ENCODE assay signal across 9 cellular contexts in genomic region chr17:40074871-40075215, GRCh38. TPM values are rescaled to one million over a fixed set of nuclear protein-coding genes. Genes with fewer than 3 reads are reported as not detected.
DNase-seq lines count a peak whose midpoint lies in the region; ATAC-seq and TF ChIP-seq lines count a peak whose summit lies in the region.
"Had no signal": no experiment of that assay in that cellular context is flagged by ENCODE, and none has a peak within 500 bp of the region (broad histone marks: within the 10 kb centered on the region; RNA-seq: fewer than 3 reads in every experiment).

No MANE protein-coding gene starts in this region.

- H3K9me3 Mint-ChIP-seq in endodermal cell = no peaks in the 10 kb centered on the region
- no peaks in the 10 kb centered on the region for H3K9me3 Mint-ChIP-seq in activated naive CD4-positive, alpha-beta T cell treated with anti-CD3 and anti-CD28 coated beads for 36 hours

- H3K9me3 ChIP-seq in OCI-LY7 (ENCODE audit: low read length) (no peaks in the 10 kb centered on the region), endodermal cell (ENCODE audit: control insufficient read depth, low read length) (no peaks in the 10 kb centered on the region), tibial artery (no peaks in the 10 kb centered on the region)

- H3K4me1 ChIP-seq in OCI-LY7 (ENCODE audit: insufficient read depth, low read length, poor library complexity, severe bottlenecking) (peaks cover 22% of the 10 kb centered on the region), endodermal cell (ENCODE audit: control insufficient read depth, insufficient read depth, low read length) (peaks cover 47% of the 10 kb centered on the region), tibial artery (peaks cover 9 to 85% (median 76%) of the 10 kb centered on the region in 4 donors)

- peaks cover 54% of the 10 kb centered on the region for H3K4me1 Mint-ChIP-seq in endodermal cell
- H3K4me1 Mint-ChIP-seq in activated naive CD4-positive, alpha-beta T cell treated with anti-CD3 and anti-CD28 coated beads for 36 hours (ENCODE audit: low read depth) = peaks cover 41% of the 10 kb centered on the region

- H3K36me3 Mint-ChIP-seq in endodermal cell (ENCODE audit: low read depth) = peaks cover 6% of the 10 kb centered on the region
- H3K36me3 Mint-ChIP-seq in activated naive CD4-positive, alpha-beta T cell treated with anti-CD3 and anti-CD28 coated beads for 36 hours (ENCODE audit: low read depth) = no peaks in the 10 kb centered on the region

- H3K9ac ChIP-seq in endodermal cell (ENCODE audit: extremely low read depth, low read length, poor library complexity, severe bottlenecking) = no peak overlapping the region

- H3K36me3 ChIP-seq in OCI-LY7 (ENCODE audit: insufficient read depth, low read length) (no peaks in the 10 kb centered on the region), endodermal cell (ENCODE audit: control insufficient read depth, insufficient read depth, low read length) (no peaks in the 10 kb centered on the region), tibial artery (peaks cover 16 to 47% (median 17%) of the 10 kb centered on the region in 3 donors)

- TF ChIP-seq CTCF in OCI-LY7 (conservative IDR thresholded peaks at IDR 0.05; ENCODE audit: low read length) (no peak), endodermal cell (conservative IDR thresholded peaks at IDR 0.05) (no peak), tibial artery (IDR thresholded peaks at IDR 0.05) (no peak)

- H3K27me3 Mint-ChIP-seq in endodermal cell (ENCODE audit: insufficient read depth) = no peaks in the 10 kb centered on the region
- H3K27me3 Mint-ChIP-seq in activated naive CD4-positive, alpha-beta T cell treated with anti-CD3 and anti-CD28 coated beads for 36 hours (ENCODE audit: low read depth) = no peaks in the 10 kb centered on the region

- BruUV-seq in OCI-LY7 (replicated peaks; lab: Mats Ljungman, UMichigan) = no TSS peak

- DNase-seq in OCI-LY7 (ENCODE audit: low spot score) (no peak), endodermal cell (no peak), mucosa of gallbladder (ENCODE audit: low spot score) (peak; percentile 51), tibial artery (no peak)
- no peak for DNase-seq in effector CD4-positive, alpha-beta T cell
- DNase-seq in activated naive CD4-positive, alpha-beta T cell treated with anti-CD3 and anti-CD28 coated beads for 36 hours = no peak
- DNase-seq: NCI-H226 had no signal

- H3K79me2 ChIP-seq in OCI-LY7 (ENCODE audit: insufficient read depth, low read depth, low read length) = no peaks in the 10 kb centered on the region

- H3K27me3 ChIP-seq in endodermal cell (ENCODE audit: control insufficient read depth, insufficient read depth, low read length, poor library complexity, severe bottlenecking) = no peaks in the 10 kb centered on the region
- H3K27me3 ChIP-seq in tibial artery = no peaks in the 10 kb centered on the region

- H4K20me1 ChIP-seq in OCI-LY7 (ENCODE audit: insufficient read depth, low read length) = no peaks in the 10 kb centered on the region

- H3K4me2 ChIP-seq in OCI-LY7 (ENCODE audit: low read length) = peak overlapping the region; percentile 37; the same call in 1 of the 2 replicates

- intact Hi-C loops in OCI-LY7 (cut with micrococcal nuclease; ENCODE audit: unreplicated experiment) (loop anchor here (1.0 to 5.0 kb wide), 2 partner anchors 48 to 62 kb away; no protein-coding TSS in a partner anchor), tibial artery (cut with DNase I; ENCODE audit: low total_unique reads) (loop anchor here (5.0 kb wide), 1 partner anchor 32 kb away; no protein-coding TSS in a partner anchor)
- intact Hi-C loops in activated naive CD4-positive, alpha-beta T cell treated with anti-CD3 and anti-CD28 coated beads for 36 hours (cut with micrococcal nuclease) = no loop called here

- H3K27ac ChIP-seq in OCI-LY7 (ENCODE audit: low read depth, low read length, poor library complexity, severe bottlenecking) = no peak overlapping the region
- peak overlapping the region; percentile 29 for H3K27ac ChIP-seq in endodermal cell (ENCODE audit: low read depth, low read length)
- peak overlapping the region; percentile 93 to 94 for H3K27ac ChIP-seq in tibial artery

- 93 to 100% methylated on average over 6 of the region's 6 CpGs for WGBS in endodermal cell (ENCODE audit: insufficient coverage in 1 of 2, insufficient read length in 1 of 2), 2 experiments

- CTCF ChIA-PET in OCI-LY7 (lab: Charles Lee; ENCODE audit: unreplicated experiment) = interaction anchor here (0.6 to 2.0 kb wide), 5 partner anchors 11 to 717 kb away, joined by 4 to 6 read pairs (median 5); no protein-coding TSS in a partner anchor
- CTCF ChIA-PET in activated naive CD4-positive, alpha-beta T cell treated with anti-CD3 and anti-CD28 coated beads for 36 hours (lab: Charles Lee) = interaction anchor here (0.6 to 5.9 kb wide), 28 partner anchors 10 to 283 kb away, joined by 3 to 157 read pairs (median 4); partner anchors contain the start of genes CDC6, CSF3, MED24 and NR1D1

- no peak overlapping the region for H3K4me3 Mint-ChIP-seq in endodermal cell
- no peak overlapping the region for H3K4me3 Mint-ChIP-seq in activated naive CD4-positive, alpha-beta T cell treated with anti-CD3 and anti-CD28 coated beads for 36 hours

- H3K4me3 ChIP-seq in OCI-LY7 (ENCODE audit: low read depth, low read length, poor library complexity, severe bottlenecking) (no peak overlapping the region), endodermal cell (ENCODE audit: low read length) (no peak overlapping the region), tibial artery (peak overlapping the region in 1 of 2 donors; percentile 29)

- no peak overlapping the region for H3K27ac Mint-ChIP-seq in endodermal cell
- no peak overlapping the region for H3K27ac Mint-ChIP-seq in activated naive CD4-positive, alpha-beta T cell treated with anti-CD3 and anti-CD28 coated beads for 36 hours

- no peaks in the 10 kb centered on the region for H3K9me2 ChIP-seq in OCI-LY7 (ENCODE audit: insufficient read depth, low read length)

- ATAC-seq in GM18873 (IDR thresholded peaks at IDR 0.05; ENCODE audit: low FRiP score, unreplicated experiment) (no peak), GM18520 (IDR thresholded peaks at IDR 0.05; ENCODE audit: unreplicated experiment) (no peak)

- POLR2A ChIA-PET in OCI-LY7 (lab: Charles Lee) = interaction anchor here (1.5 to 1.8 kb wide), 2 partner anchors 8 to 21 kb away, joined by 7 to 8 read pairs; partner anchors contain the start of gene MED24

- H2AFZ ChIP-seq in OCI-LY7 (ENCODE audit: low read length) = peak overlapping the region; percentile 48; the same call in 1 of the 2 replicates

RNA-seq across cellular contexts. Expression of gene THRA, which starts 12.1 kb away (rescaled TPM):
- total RNA-seq in OCI-LY7 (2014; rRNA removed; shearing (Covaris generic)) = 5.4 and 9.3 TPM in 2 replicates
- total RNA-seq in OCI-LY7 (2022) (3.9 and 5.1 TPM in 2 replicates), endodermal cell (10 to 100 TPM; 12.7 to 14.4 TPM), mucosa of gallbladder (78.7 TPM)
- polyA plus RNA-seq in endodermal cell (2013, experiment 1 of 2) = 16.0 TPM
- 15.5 TPM for polyA plus RNA-seq in endodermal cell (2013, experiment 2 of 2)
- 10 to 100 TPM; 10.2 to 11.2 TPM for total RNA-seq in activated naive CD4-positive, alpha-beta T cell treated with anti-CD3 and anti-CD28 coated beads for 36 hours

RNA-seq across cellular contexts. Expression of gene MED24, which starts 20.6 kb away (rescaled TPM):
- total RNA-seq in OCI-LY7 (2014; rRNA removed; shearing (Covaris generic)) = 36.3 and 65.9 TPM in 2 replicates
- total RNA-seq in OCI-LY7 (2022) (103 and 112 TPM in 2 replicates), endodermal cell (100 to 1,000 TPM; 106 to 124 TPM), mucosa of gallbladder (74.2 TPM)
- polyA plus RNA-seq in endodermal cell (2013, experiment 1 of 2) = 119 TPM
- polyA plus RNA-seq in endodermal cell (2013, experiment 2 of 2) = 101 TPM
- total RNA-seq in activated naive CD4-positive, alpha-beta T cell treated with anti-CD3 and anti-CD28 coated beads for 36 hours = 100 to 1,000 TPM; 107 TPM

RNA-seq across cellular contexts. Expression of gene NR1D1, which starts 25.5 kb away (rescaled TPM):
- total RNA-seq in OCI-LY7 (2014; rRNA removed; shearing (Covaris generic)) = 1.7 and 2.3 TPM in 2 replicates
- total RNA-seq in OCI-LY7 (2022) = 7.0 and 8.7 TPM in 2 replicates
- total RNA-seq in endodermal cell = 1 to 10 TPM; 3.0 to 4.4 TPM
- polyA plus RNA-seq in endodermal cell (2013, experiment 1 of 2) = 3.1 TPM
- polyA plus RNA-seq in endodermal cell (2013, experiment 2 of 2) = 2.3 TPM
- total RNA-seq in mucosa of gallbladder = 34.7 TPM
- 1 to 10 TPM; 9.0 to 9.1 TPM for total RNA-seq in activated naive CD4-positive, alpha-beta T cell treated with anti-CD3 and anti-CD28 coated beads for 36 hours

RNA-seq across cellular contexts. Expression of gene MSL1, which starts 46.9 kb away (rescaled TPM):
- total RNA-seq in OCI-LY7 (2014; rRNA removed; shearing (Covaris generic)) = 67.2 and 95.4 TPM in 2 replicates
- 96.0 and 97.2 TPM in 2 replicates for total RNA-seq in OCI-LY7 (2022)
- total RNA-seq in endodermal cell = 100 to 1,000 TPM in 1 of 2 donors, 10 to 100 TPM in 1; 95.4 to 108 TPM
- polyA plus RNA-seq in endodermal cell (2013, experiment 1 of 2) = 126 TPM
- 115 TPM for polyA plus RNA-seq in endodermal cell (2013, experiment 2 of 2)
- total RNA-seq in mucosa of gallbladder = 90.9 TPM
- 10 to 100 TPM; 72.1 to 72.2 TPM for total RNA-seq in activated naive CD4-positive, alpha-beta T cell treated with anti-CD3 and anti-CD28 coated beads for 36 hours

RNA-seq across cellular contexts. Expression of gene CSF3, which starts 59.6 kb away (rescaled TPM):
- total RNA-seq in OCI-LY7 (2014; rRNA removed; shearing (Covaris generic)) = not detected in 2 replicates
- not detected in 2 replicates for total RNA-seq in OCI-LY7 (2022)
- not detected for total RNA-seq in endodermal cell
- polyA plus RNA-seq in endodermal cell (2013, experiment 1 of 2) = not detected
- not detected for polyA plus RNA-seq in endodermal cell (2013, experiment 2 of 2)
- not detected for total RNA-seq in mucosa of gallbladder
- not detected for total RNA-seq in activated naive CD4-positive, alpha-beta T cell treated with anti-CD3 and anti-CD28 coated beads for 36 hours
